ENCODE assay signal across 10 cellular contexts in the genomic region with DNA sequence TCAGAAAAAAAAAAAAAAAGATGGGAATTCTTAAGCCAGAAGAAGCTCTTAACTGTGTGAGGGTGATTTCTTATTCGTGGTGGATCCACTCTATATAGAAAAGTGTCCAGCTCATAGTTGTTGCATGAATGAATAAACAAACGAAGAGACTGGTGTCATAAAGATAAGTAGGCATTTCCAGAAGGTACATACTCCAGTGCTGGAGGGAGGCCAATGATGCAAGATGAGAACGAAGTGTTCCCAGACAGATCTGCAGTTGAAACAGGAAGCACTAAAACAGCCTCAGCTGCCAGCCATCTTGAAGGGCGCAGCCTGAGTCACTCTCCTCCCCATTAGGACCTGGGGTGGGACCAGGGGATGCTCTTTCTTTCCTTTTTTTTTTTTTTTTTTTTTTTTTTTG. TPM values are rescaled to one million over a fixed set of nuclear protein-coding genes. Genes with fewer than 3 reads are reported as not detected.
A peak's percentile ranks its signal among the peaks of the same experiment; 100 is the strongest.
DNase-seq lines count a peak whose midpoint lies in the region; ATAC-seq and TF ChIP-seq lines count a peak whose summit lies in the region.
"Had no signal": no experiment of that assay in that cellular context is flagged by ENCODE, and none has a peak within 500 bp of the region (broad histone marks: within the 10 kb centered on the region; RNA-seq: fewer than 3 reads in every experiment).

No MANE protein-coding gene starts in this region.

- ATAC-seq in HG03159 (IDR thresholded peaks at IDR 0.05; ENCODE audit: unreplicated experiment) = no peak
- ATAC-seq in HG03135 (IDR thresholded peaks at IDR 0.05; ENCODE audit: unreplicated experiment) = no peak
- no peak for ATAC-seq in activated naive CD8-positive, alpha-beta T cell treated with anti-CD3 and anti-CD28 coated beads, Interleukin-2, amount 50 U/mL, for 24 hours

- TF ChIP-seq CTCF in HFFc6 (IDR thresholded peaks at IDR 0.05) (no peak), foreskin fibroblast (IDR thresholded peaks at IDR 0.05; ENCODE audit: low read depth, low read length) (no peak), stomach (IDR thresholded peaks at IDR 0.05) (no peak)

- no peaks in the 10 kb centered on the region for H3K4me1 ChIP-seq in stomach

- no peaks in the 10 kb centered on the region for H3K36me3 ChIP-seq in stomach
- H3K36me3 ChIP-seq: spleen had no signal

- H3K9me3 Mint-ChIP-seq in HFFc6 = no peaks in the 10 kb centered on the region
- H3K9me3 Mint-ChIP-seq in activated naive CD8-positive, alpha-beta T cell treated with anti-CD3 and anti-CD28 coated beads, Interleukin-2, amount 50 U/mL, for 24 hours = no peaks in the 10 kb centered on the region

- peak; percentile 42 for TF ChIP-seq EP300 in stomach (IDR thresholded peaks at IDR 0.05)

- 33 to 56% (median 41%) methylated on average over 4 of the region's 4 CpGs for WGBS in stomach, 5 donors

- DNase-seq in HFFc6 = peak; percentile 64
- peak; percentile 75 for DNase-seq in NOMO-1 treated with DMSO at 0.1 percent for 48 hours (lab: John Stamatoyannopoulos, UW; ENCODE audit: unreplicated experiment)
- DNase-seq in foreskin fibroblast = peak; percentile 95 to 97
- DNase-seq in stomach = peak; percentile 34
- no peak for DNase-seq in erythroblast (lab: John Stamatoyannopoulos, UW)
- no peak for DNase-seq in activated naive CD8-positive, alpha-beta T cell treated with anti-CD3 and anti-CD28 coated beads, Interleukin-2, amount 50 U/mL, for 24 hours
- DNase-seq: activated CD4-positive, CD25-positive, alpha-beta regulatory T cell; spleen had no signal

- H3K27me3 ChIP-seq in stomach = no peaks in the 10 kb centered on the region
- H3K27me3 ChIP-seq: spleen had no signal

- H3K27me3 Mint-ChIP-seq in HFFc6 (ENCODE audit: insufficient read depth) = peaks cover 11% of the 10 kb centered on the region
- H3K27me3 Mint-ChIP-seq in activated naive CD8-positive, alpha-beta T cell treated with anti-CD3 and anti-CD28 coated beads, Interleukin-2, amount 50 U/mL, for 24 hours = no peaks in the 10 kb centered on the region

- H3K27ac ChIP-seq in stomach = peak overlapping the region in 1 of 5 donors; percentile 42

- peaks cover 9% of the 10 kb centered on the region; the same call in 1 of the 2 replicates for H3K4me1 Mint-ChIP-seq in HFFc6 (ENCODE audit: low read depth)
- H3K4me1 Mint-ChIP-seq in activated naive CD8-positive, alpha-beta T cell treated with anti-CD3 and anti-CD28 coated beads, Interleukin-2, amount 50 U/mL, for 24 hours = peaks cover 7% of the 10 kb centered on the region

- no peak for TF ChIP-seq POLR2A in stomach (IDR thresholded peaks at IDR 0.05)
- no peak for TF ChIP-seq POLR2A in erythroblast (IDR thresholded peaks at IDR 0.05; ENCODE audit: low read length)

- H3K9me3 ChIP-seq in stomach = no peaks in the 10 kb centered on the region
- H3K9me3 ChIP-seq: spleen had no signal

- H3K4me3 ChIP-seq in foreskin fibroblast (ENCODE audit: low read depth in 1 of 2, low read length in 2 of 2) (no peak overlapping the region), stomach (no peak overlapping the region)
- H3K4me3 ChIP-seq: spleen had no signal

- H3K27ac Mint-ChIP-seq in HFFc6 = no peak overlapping the region
- no peak overlapping the region for H3K27ac Mint-ChIP-seq in activated naive CD8-positive, alpha-beta T cell treated with anti-CD3 and anti-CD28 coated beads, Interleukin-2, amount 50 U/mL, for 24 hours

- no peaks in the 10 kb centered on the region for H3K36me3 Mint-ChIP-seq in HFFc6 (ENCODE audit: low read depth)
- H3K36me3 Mint-ChIP-seq in activated naive CD8-positive, alpha-beta T cell treated with anti-CD3 and anti-CD28 coated beads, Interleukin-2, amount 50 U/mL, for 24 hours (ENCODE audit: low read depth) = no peaks in the 10 kb centered on the region

- intact Hi-C loops in stomach (cut with DNase I; ENCODE audit: low total_unique reads) = no loop called here

- H3K4me3 Mint-ChIP-seq in HFFc6 = no peak overlapping the region
- no peak overlapping the region for H3K4me3 Mint-ChIP-seq in activated naive CD8-positive, alpha-beta T cell treated with anti-CD3 and anti-CD28 coated beads, Interleukin-2, amount 50 U/mL, for 24 hours

RNA-seq across cellular contexts. Expression of a gene that starts 47.4 kb away (rescaled TPM):
- total RNA-seq in HFFc6 (2021; fragmentation: NEBNext Ultra II Directional; extraction: Animal tissue kit (Norgen Biotek cat#: 25700)) = not detected
- total RNA-seq in stomach = 10 to 100 TPM in 3 of 5 donors, 1 to 10 TPM in 1, not detected in 1; 1.2 to 48.2 (median 18.5) TPM
- polyA plus RNA-seq in stomach = 10 to 100 TPM; 60.2 to 79.1 (median 65.8) TPM

Comparison
In these comparisons a context has a peak if more than half of its experiments do, and no peak if none do; other contexts are left out.
1. DNase-seq: peak in HFFc6 (single experiment), NOMO-1 treated with DMSO at 0.1 percent for 48 hours (single experiment), foreskin fibroblast (2 of 2) and stomach (single experiment); none in erythroblast (0 of 2) and activated naive CD8-positive, alpha-beta T cell treated with anti-CD3 and anti-CD28 coated beads, Interleukin-2, amount 50 U/mL, for 24 hours (single experiment).